In genomic region chr5:164230341-164230740, GRCh38 we compare ENCODE assay signal across 35 cellular contexts.
"Had no signal": no experiment of that assay in that cellular context is flagged by ENCODE, and none has a peak within 500 bp of the region (broad histone marks: within the 10 kb centered on the region; RNA-seq: fewer than 3 reads in every experiment).

No MANE protein-coding gene starts in this region.

- DNase-seq: Karpas-422, Kasumi-1, MG63, MM.1S, MV-4-11, NCI-H1048, NCI-H1092, NCI-H1092 treated with DMSO at 0.1 percent for 48 hours, NCI-H1105, NCI-H1105 treated with DMSO at 0.1 percent for 48 hours, NCI-H1417, NCI-H1417 treated with DMSO at 0.1 percent for 48 hours, NCI-H1436, NCI-H1436 treated with DMSO at 0.1 percent for 48 hours, NCI-H146, NCI-H1694, NCI-H1694 treated with DMSO at 0.1 percent for 48 hours, NCI-H187, NCI-H187 treated with DMSO at 0.1 percent for 48 hours, NCI-H1930, NCI-H2029, NCI-H2029 treated with DMSO at 0.1 percent for 48 hours, NCI-H2081, NCI-H2081 treated with DMSO at 0.1 percent for 48 hours, NCI-H2107, NCI-H2171, NCI-H2171 treated with DMSO at 0.1 percent for 48 hours, NCI-H2227 treated with DMSO at 0.1 percent for 48 hours, NCI-H226, NCI-H345, NCI-H446, NCI-H446 treated with DMSO at 0.1 percent for 48 hours, NCI-H510A, NCI-H510A treated with DMSO at 0.1 percent for 48 hours, NCI-H524 had no signal

- H3K4me3 ChIP-seq: MG63 had no signal

- H3K36me3 ChIP-seq: MG63 had no signal

- H3K27me3 ChIP-seq: MG63 had no signal
